Comparison of ENCODE assay signal across 8 cellular contexts in the genomic region with DNA sequence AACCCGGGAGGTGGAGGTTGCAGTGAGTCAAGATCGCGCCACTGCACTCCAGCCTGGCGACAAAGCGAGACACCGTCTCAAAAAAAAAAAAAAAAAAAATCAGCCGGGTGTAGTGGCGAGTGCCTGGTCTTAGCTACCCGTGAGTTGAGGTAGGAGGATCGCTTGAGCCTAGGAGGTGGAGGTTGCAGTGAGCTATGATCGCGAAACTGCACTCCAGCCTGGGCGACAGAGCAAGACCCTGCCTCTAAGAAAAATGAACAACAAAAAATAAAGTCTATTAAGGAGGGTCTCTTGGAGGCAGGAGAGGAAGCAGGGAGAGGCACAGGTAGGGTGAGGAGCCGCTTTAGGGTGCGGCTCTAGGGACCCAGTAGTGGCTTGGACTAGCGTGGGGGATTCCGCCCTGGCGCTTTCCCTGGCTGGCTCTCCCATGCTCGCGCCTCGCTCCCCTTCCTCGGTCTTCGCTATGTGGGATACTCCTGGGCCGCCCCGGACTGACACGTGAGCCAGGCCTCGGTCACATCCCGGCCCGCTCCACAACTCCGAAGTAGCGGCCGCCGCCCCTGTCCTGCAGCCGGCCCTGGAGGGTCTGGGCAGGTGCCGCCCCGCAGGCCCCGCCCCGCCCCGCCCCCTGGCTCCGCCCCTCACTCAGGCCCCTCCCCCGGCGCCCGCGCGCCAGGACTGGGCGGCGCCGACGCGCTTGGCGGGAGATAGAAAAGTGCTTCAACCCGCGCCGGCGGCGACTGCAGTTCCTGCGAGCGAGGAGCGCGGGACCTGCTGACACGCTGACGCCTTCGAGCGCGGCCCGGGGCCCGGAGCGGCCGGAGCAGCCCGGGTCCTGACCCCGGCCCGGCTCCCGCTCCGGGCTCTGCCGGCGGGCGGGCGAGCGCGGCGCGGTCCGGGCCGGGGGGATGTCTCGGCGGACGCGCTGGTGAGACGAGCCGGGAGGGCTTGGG. TPM values are rescaled to one million over a fixed set of nuclear protein-coding genes. Genes with fewer than 3 reads are reported as not detected.
A peak's percentile ranks its signal among the peaks of the same experiment; 100 is the strongest.
DNase-seq lines count a peak whose midpoint lies in the region; ATAC-seq and TF ChIP-seq lines count a peak whose summit lies in the region.

A gene (plus strand): TSS at position 739 of the 953 bp plus-strand sequence. CDS start 170 bp downstream, at position 909.

- H3K4me1 ChIP-seq in ES-I3 (ENCODE audit: insufficient read depth, low read length), result no peaks in the 10 kb centered on the region; the same call in 1 of the 2 replicates
- no peaks in the 10 kb centered on the region for H3K4me1 ChIP-seq in cardiac muscle cell (ENCODE audit: low read depth)
- peaks cover 0 to 15% (median 12%) of the 10 kb centered on the region in 4 donors for H3K4me1 ChIP-seq in sigmoid colon

- intact Hi-C loops in sigmoid colon (cut with DNase I), result no loop called here

- H3K9me3 ChIP-seq in ES-I3 (ENCODE audit: control insufficient read depth, insufficient read depth, low read length), result no peaks in the 10 kb centered on the region
- no peaks in the 10 kb centered on the region for H3K9me3 ChIP-seq in SK-N-MC (ENCODE audit: low read depth, low read length)
- H3K9me3 ChIP-seq in cardiac muscle cell (ENCODE audit: low read depth), result no peaks in the 10 kb centered on the region
- H3K9me3 ChIP-seq in sigmoid colon, result no peaks in the 10 kb centered on the region

- peak; percentile 15 for DNase-seq in KG1 (lab: John Stamatoyannopoulos, UW)
- DNase-seq in SK-N-MC (ENCODE audit: low read depth, low spot score), result no peak
- DNase-seq in activated naive CD4-positive, alpha-beta T cell (lab: John Stamatoyannopoulos, UW), result peak; percentile 21 to 62 (median 34)
- peak; percentile 64 to 90 for DNase-seq in cardiac muscle cell (ENCODE audit: low read depth in 1 of 2, low spot score in 1 of 2)
- DNase-seq in sigmoid colon, result no peak
- no peak for DNase-seq in inferior parietal cortex (ENCODE audit: extremely low spot score)

- peak within 1 kb of the TSS; percentile 92 for H3K4me3 ChIP-seq in SK-N-MC
- H3K4me3 ChIP-seq in cardiac muscle cell, result peak within 1 kb of the TSS; percentile 16
- H3K4me3 ChIP-seq in sigmoid colon, result peak within 1 kb of the TSS in 3 of 4 donors; percentile 11 to 37 (median 22)

- TF ChIP-seq CTCF in cardiac muscle cell (IDR thresholded peaks at IDR 0.05; ENCODE audit: low read depth, low read length) (no peak), sigmoid colon (IDR thresholded peaks at IDR 0.05) (no peak)

- H3K36me3 ChIP-seq in ES-I3 (ENCODE audit: insufficient read depth, low read length) (no peaks in the 10 kb centered on the region), SK-N-MC (ENCODE audit: insufficient read depth, low read length) (peaks cover 7% of the 10 kb centered on the region; the same call in 1 of the 2 replicates), cardiac muscle cell (no peaks in the 10 kb centered on the region), sigmoid colon (no peaks in the 10 kb centered on the region)

- no peak for TF ChIP-seq POLR2A in sigmoid colon (IDR thresholded peaks at IDR 0.05)

- ATAC-seq in GM21723 (IDR thresholded peaks at IDR 0.05; ENCODE audit: unreplicated experiment), result peak; percentile 79

- TF ChIP-seq EP300 in sigmoid colon (IDR thresholded peaks at IDR 0.05), result no peak

- H3K27ac ChIP-seq in SK-N-MC, result 0 out of 2 replicates have a peak within 1 kb of the TSS, but pooled peaks have one; percentile 60
- H3K27ac ChIP-seq in cardiac muscle cell, result no peak within 1 kb of the TSS
- no peak within 1 kb of the TSS for H3K27ac ChIP-seq in sigmoid colon

- H3K27me3 ChIP-seq in cardiac muscle cell (no peaks in the 10 kb centered on the region), sigmoid colon (peaks cover 16 to 68% (median 45%) of the 10 kb centered on the region in 3 donors)

- H3K9ac ChIP-seq in ES-I3 (ENCODE audit: low read depth, low read length) (peak within 1 kb of the TSS; percentile 98), SK-N-MC (ENCODE audit: insufficient read length) (peak within 1 kb of the TSS; percentile 82)

- WGBS in sigmoid colon, 2 donors, result 9 to 12% methylated on average over 90 of the region's 90 CpGs

RNA-seq across cellular contexts. Expression of the gene that starts here (rescaled TPM):
- 17.8 and 30.6 TPM in 2 replicates for total RNA-seq in cardiac muscle cell
- 27.3 and 63.1 TPM in 2 replicates for polyA plus RNA-seq in cardiac muscle cell
- under 1 TPM in 1 of 4 donors, not detected in 3; 0.27 TPM for total RNA-seq in sigmoid colon
- polyA plus RNA-seq in sigmoid colon, result 10 to 100 TPM in 1 of 3 donors, 1 to 10 TPM in 2; 1.2 to 40.6 (median 6.9) TPM

Comparison
In these comparisons a context has a peak if more than half of its experiments do, and no peak if none do; other contexts are left out.
1. RNA of the gene that starts here (total RNA-seq): 17.8 to 30.6 TPM in cardiac muscle cell; 0.27 TPM in sigmoid colon; every median in the first group is over 10 times any median in the second.
2. DNase-seq: peak in KG1 (single experiment), activated naive CD4-positive, alpha-beta T cell (4 of 4) and cardiac muscle cell (2 of 2); none in SK-N-MC (single experiment), sigmoid colon (single experiment) and inferior parietal cortex (single experiment).
3. H3K4me3 ChIP-seq: peak in every context shown above with its lines; median percentile 92 in SK-N-MC; 22 in sigmoid colon; 16 in cardiac muscle cell.